Comparison of ENCODE assay signal across 26 cellular contexts in genomic region chr1:24775901-24776300, GRCh38. TPM values are rescaled to one million over a fixed set of nuclear protein-coding genes. Genes with fewer than 3 reads are reported as not detected.
A peak's percentile ranks its signal among the peaks of the same experiment; 100 is the strongest.
DNase-seq lines count a peak whose midpoint lies in the region; ATAC-seq and TF ChIP-seq lines count a peak whose summit lies in the region.
"Had no signal": no experiment of that assay in that cellular context is flagged by ENCODE, and none has a peak within 500 bp of the region (broad histone marks: within the 10 kb centered on the region; RNA-seq: fewer than 3 reads in every experiment).

No MANE protein-coding gene starts in this region.

- H3K9ac ChIP-seq in mammary epithelial cell (ENCODE audit: insufficient read depth, low read length) (no peak overlapping the region), SU-DHL-6 (ENCODE audit: low read length) (peak overlapping the region; percentile 36)
- H3K9ac ChIP-seq: KMS-11, SK-N-SH had no signal

- H3K4me3 Mint-ChIP-seq in MCF 10A (ENCODE audit: unreplicated experiment): no peak overlapping the region
- no peak overlapping the region for H3K4me3 Mint-ChIP-seq in stimulated activated naive B cell treated with anti-CD40 and anti-IgM and Interleukin-4, amounts not matched to agents 10 μg/mL and 1 μg/mL and 100 μg/mL, for 72 hours
- no peak overlapping the region for H3K4me3 Mint-ChIP-seq in activated naive CD8-positive, alpha-beta T cell treated with anti-CD3 and anti-CD28 coated beads for 36 hours
- H3K4me3 Mint-ChIP-seq: activated CD4-positive, alpha-beta T cell treated with anti-CD3 and anti-CD28 coated beads for 36 hours; CD4-positive, alpha-beta memory T cell; stimulated activated naive CD8-positive, alpha-beta T cell treated with anti-CD3 and anti-CD28 coated beads, Interleukin-15, Interleukin-2, amounts not matched to agents 100 ng/mL and 50 ng/mL, for 24 hours; T-helper 17 cell had no signal

- BruUV-seq in MCF 10A (replicated peaks; lab: Mats Ljungman, UMichigan) (no TSS peak), mammary epithelial cell (replicated peaks; lab: Mats Ljungman, UMichigan) (no TSS peak)

- in situ Hi-C loops in mammary epithelial cell (cut with MboI; ENCODE audit: low sequenced_read_pairs in 2 of 2): no loop called here

- H3K4me3 ChIP-seq in mammary epithelial cell (replicated peaks in 1 of 3; ENCODE audit: insufficient read depth in 1 of 3, low read depth in 2 of 3, low read length in 3 of 3) (no peak overlapping the region), SU-DHL-6 (ENCODE audit: insufficient read depth, low read length, poor library complexity, severe bottlenecking) (peak overlapping the region; percentile 35)
- H3K4me3 ChIP-seq: lung had no signal

- H3K79me2 ChIP-seq in mammary epithelial cell (ENCODE audit: insufficient read depth, low read length) (peaks cover 95% of the 10 kb centered on the region), SU-DHL-6 (ENCODE audit: insufficient read depth, low read length) (peaks cover 100% of the 10 kb centered on the region)

- no peaks in the 10 kb centered on the region for H3K27me3 Mint-ChIP-seq in MCF 10A (ENCODE audit: insufficient read depth, unreplicated experiment)
- no peaks in the 10 kb centered on the region for H3K27me3 Mint-ChIP-seq in stimulated activated naive B cell treated with anti-CD40 and anti-IgM and Interleukin-4, amounts not matched to agents 10 μg/mL and 1 μg/mL and 100 μg/mL, for 72 hours
- H3K27me3 Mint-ChIP-seq in activated naive CD8-positive, alpha-beta T cell treated with anti-CD3 and anti-CD28 coated beads for 36 hours: no peaks in the 10 kb centered on the region
- H3K27me3 Mint-ChIP-seq: activated CD4-positive, alpha-beta T cell treated with anti-CD3 and anti-CD28 coated beads for 36 hours; progenitor cell of endocrine pancreas; stimulated activated naive CD8-positive, alpha-beta T cell treated with anti-CD3 and anti-CD28 coated beads, Interleukin-15, Interleukin-2, amounts not matched to agents 100 ng/mL and 50 ng/mL, for 24 hours had no signal

- H3K9me2 ChIP-seq in SU-DHL-6 (replicated peaks; ENCODE audit: insufficient read depth, low read length): no peaks in the 10 kb centered on the region
- H3K9me2 ChIP-seq: SK-N-SH had no signal

- H3K9me3 ChIP-seq in mammary epithelial cell (replicated peaks; ENCODE audit: insufficient read depth, low read length) (no peaks in the 10 kb centered on the region), SU-DHL-6 (ENCODE audit: insufficient read depth, low read length) (no peaks in the 10 kb centered on the region)
- H3K9me3 ChIP-seq: SK-N-SH had no signal

- H3K4me2 ChIP-seq in mammary epithelial cell (ENCODE audit: insufficient read depth, low read depth, low read length) (no peak overlapping the region), SU-DHL-6 (ENCODE audit: low read depth, low read length, poor library complexity, severe bottlenecking) (peak overlapping the region; percentile 82)
- H3K4me2 ChIP-seq: KMS-11, SK-N-SH had no signal

- no peaks in the 10 kb centered on the region for H3K9me3 Mint-ChIP-seq in MCF 10A (ENCODE audit: unreplicated experiment)
- H3K9me3 Mint-ChIP-seq in stimulated activated naive B cell treated with anti-CD40 and anti-IgM and Interleukin-4, amounts not matched to agents 10 μg/mL and 1 μg/mL and 100 μg/mL, for 72 hours: peaks cover 0 to 2% of the 10 kb centered on the region in 2 donors
- no peaks in the 10 kb centered on the region for H3K9me3 Mint-ChIP-seq in activated naive CD8-positive, alpha-beta T cell treated with anti-CD3 and anti-CD28 coated beads for 36 hours
- H3K9me3 Mint-ChIP-seq: CD4-positive, alpha-beta memory T cell; stimulated activated naive CD8-positive, alpha-beta T cell treated with anti-CD3 and anti-CD28 coated beads, Interleukin-15, Interleukin-2, amounts not matched to agents 100 ng/mL and 50 ng/mL, for 24 hours had no signal

- peaks cover 10% of the 10 kb centered on the region for H3K4me1 Mint-ChIP-seq in MCF 10A (ENCODE audit: insufficient read depth, unreplicated experiment)
- peaks cover 24 to 58% of the 10 kb centered on the region in 2 donors for H3K4me1 Mint-ChIP-seq in stimulated activated naive B cell treated with anti-CD40 and anti-IgM and Interleukin-4, amounts not matched to agents 10 μg/mL and 1 μg/mL and 100 μg/mL, for 72 hours
- no peaks in the 10 kb centered on the region for H3K4me1 Mint-ChIP-seq in activated naive CD8-positive, alpha-beta T cell treated with anti-CD3 and anti-CD28 coated beads for 36 hours
- H3K4me1 Mint-ChIP-seq: activated CD4-positive, alpha-beta T cell treated with anti-CD3 and anti-CD28 coated beads for 36 hours; CD4-positive, alpha-beta memory T cell had no signal

- H3F3A ChIP-seq in SU-DHL-6 (ENCODE audit: insufficient read depth): peaks cover 53% of the 10 kb centered on the region

- H3K27ac ChIP-seq in mammary epithelial cell (ENCODE audit: insufficient read depth, low read depth, low read length) (no peak overlapping the region), SU-DHL-6 (ENCODE audit: low read depth, low read length) (peak overlapping the region; percentile 72)

- POLR2A ChIA-PET in MCF 10A (lab: Yijun Ruan, JAX): interaction anchor here (1.2 to 3.0 kb wide), 4 partner anchors 9 to 30 kb away, joined by 4 to 14 read pairs (median 8); partner anchors contain the start of gene CLIC4

- peak overlapping the region; percentile 59 for H3K27ac Mint-ChIP-seq in MCF 10A (ENCODE audit: low read depth, unreplicated experiment)
- peak overlapping the region; percentile 66 for H3K27ac Mint-ChIP-seq in stimulated activated naive B cell treated with anti-CD40 and anti-IgM and Interleukin-4, amounts not matched to agents 10 μg/mL and 1 μg/mL and 100 μg/mL, for 72 hours
- no peak overlapping the region for H3K27ac Mint-ChIP-seq in activated naive CD8-positive, alpha-beta T cell treated with anti-CD3 and anti-CD28 coated beads for 36 hours
- H3K27ac Mint-ChIP-seq: activated CD4-positive, alpha-beta T cell treated with anti-CD3 and anti-CD28 coated beads for 36 hours; CD4-positive, alpha-beta memory T cell; progenitor cell of endocrine pancreas; stimulated activated naive CD8-positive, alpha-beta T cell treated with anti-CD3 and anti-CD28 coated beads, Interleukin-15, Interleukin-2, amounts not matched to agents 100 ng/mL and 50 ng/mL, for 24 hours; T-helper 17 cell had no signal

- CTCF ChIA-PET in MCF 10A (lab: Yijun Ruan, JAX) (interaction anchor here (0.7 kb wide), 1 partner anchor 21 kb away, joined by 5 read pairs; no protein-coding TSS in a partner anchor), mammary epithelial cell (lab: Charles Lee; ENCODE audit: low non-redundant PET) (no interaction called here)

- H2AFZ ChIP-seq in mammary epithelial cell (ENCODE audit: low read depth, low read length) (no peak overlapping the region), SU-DHL-6 (ENCODE audit: low read depth, low read length, severe bottlenecking) (no peak overlapping the region)

- intact Hi-C loops in MCF 10A (cut with micrococcal nuclease) (no loop called here), mammary epithelial cell (cut with micrococcal nuclease) (no loop called here)

- TF ChIP-seq CTCF in MCF 10A (IDR thresholded peaks at IDR 0.05; ENCODE audit: unreplicated experiment): no peak
- no peak for TF ChIP-seq CTCF in mammary epithelial cell (conservative IDR thresholded peaks at IDR 0.05 in 1 of 2, IDR thresholded peaks at IDR 0.05 in 1 of 2; ENCODE audit: extremely low read depth in 1 of 2, insufficient read depth in 1 of 2, low read depth in 1 of 2, low read length in 2 of 2)
- TF ChIP-seq CTCF in SU-DHL-6 (IDR thresholded peaks at IDR 0.05; ENCODE audit: insufficient read depth, low read length, poor library complexity, severe bottlenecking): no peak

- peak; percentile 51 to 56 for ATAC-seq in stimulated activated naive B cell treated with anti-CD40 and anti-IgM and Interleukin-4, amounts not matched to agents 10 μg/mL and 1 μg/mL and 100 μg/mL, for 72 hours (replicated peaks)
- ATAC-seq: activated CD4-positive, alpha-beta T cell treated with anti-CD3 and anti-CD28 coated beads for 36 hours; T-helper 17 cell had no signal

- H3K4me1 ChIP-seq in mammary epithelial cell (ENCODE audit: insufficient read depth, low read length): peaks cover 12% of the 10 kb centered on the region

- no peaks in the 10 kb centered on the region for H3K27me3 ChIP-seq in mammary epithelial cell (ENCODE audit: insufficient read depth, low read length)
- H3K27me3 ChIP-seq in SU-DHL-6 (ENCODE audit: low read length): no peaks in the 10 kb centered on the region

- dilution Hi-C loops in mammary epithelial cell (cut with HindIII; ENCODE audit: low sequenced_read_pairs): no loop called here

- DNase-seq in MCF 10A (ENCODE audit: unreplicated experiment) (no peak), mammary epithelial cell (no peak), left kidney (ENCODE audit: low read depth, low spot score) (peak; percentile 66), Ammon's horn (ENCODE audit: low spot score) (no peak), OCI-M2 (lab: John Stamatoyannopoulos, UW; ENCODE audit: unreplicated experiment) (no peak)
- DNase-seq in stimulated activated naive B cell treated with anti-CD40 and anti-IgM and Interleukin-4, amounts not matched to agents 10 μg/mL and 1 μg/mL and 100 μg/mL, for 72 hours: no peak
- no peak for DNase-seq in activated naive CD8-positive, alpha-beta T cell treated with anti-CD3 and anti-CD28 coated beads for 36 hours
- DNase-seq: 8988T; activated CD4-positive, alpha-beta T cell treated with anti-CD3 and anti-CD28 coated beads for 36 hours; activated CD8-positive, alpha-beta memory T cell treated with anti-CD3 and anti-CD28 coated beads for 24 hours; activated effector memory CD4-positive, alpha-beta T cell treated with Interleukin-2 at 50 U/mL for 16 hours; CD4-positive, alpha-beta memory T cell; cerebellar nuclear complex; DMS 273 treated with DMSO at 0.1 percent for 48 hours; HCEC 1CT; islet precursor cell; NCI-H1436 treated with DMSO at 0.1 percent for 48 hours; NCI-H345; NCI-H774; SK-N-SH; T-helper 17 cell had no signal

- H3K36me3 ChIP-seq in mammary epithelial cell (ENCODE audit: insufficient read depth, low read length) (peaks cover 7% of the 10 kb centered on the region), SU-DHL-6 (ENCODE audit: low read length) (0 out of 2 replicates have a peak, but pooled peaks cover 5% of the 10 kb centered on the region)

- no peaks in the 10 kb centered on the region for H4K20me1 ChIP-seq in mammary epithelial cell (ENCODE audit: insufficient read depth, low read length)
- H4K20me1 ChIP-seq in SU-DHL-6 (ENCODE audit: low read depth, low read length): peaks cover 9% of the 10 kb centered on the region; the same call in 1 of the 2 replicates

- H3K36me3 Mint-ChIP-seq in MCF 10A (ENCODE audit: insufficient read depth, unreplicated experiment): peaks cover 5% of the 10 kb centered on the region
- H3K36me3 Mint-ChIP-seq in stimulated activated naive B cell treated with anti-CD40 and anti-IgM and Interleukin-4, amounts not matched to agents 10 μg/mL and 1 μg/mL and 100 μg/mL, for 72 hours: peaks cover 3 to 19% of the 10 kb centered on the region in 2 donors
- H3K36me3 Mint-ChIP-seq in activated naive CD8-positive, alpha-beta T cell treated with anti-CD3 and anti-CD28 coated beads for 36 hours: no peaks in the 10 kb centered on the region
- H3K36me3 Mint-ChIP-seq: CD4-positive, alpha-beta memory T cell had no signal

- 100% methylated on average over 3 of the region's 3 CpGs for WGBS in mammary epithelial cell (ENCODE audit: low coverage, missing lambda C conversion rate)

RNA-seq across cellular contexts. Expression of gene CLIC4, which starts 30.7 kb away (rescaled TPM):
- total RNA-seq in MCF 10A (2022) (242 and 281 TPM in 2 replicates), mammary epithelial cell (100 to 1,000 TPM; 212 to 547 TPM)
- 118 TPM for polyA plus RNA-seq in mammary epithelial cell
- 140 TPM for polyA minus RNA-seq in mammary epithelial cell
- total RNA-seq in activated naive CD8-positive, alpha-beta T cell treated with anti-CD3 and anti-CD28 coated beads for 36 hours: 10 to 100 TPM; 25.0 to 26.4 TPM
